ENCODE assay signal across 26 cellular contexts in the genomic region with DNA sequence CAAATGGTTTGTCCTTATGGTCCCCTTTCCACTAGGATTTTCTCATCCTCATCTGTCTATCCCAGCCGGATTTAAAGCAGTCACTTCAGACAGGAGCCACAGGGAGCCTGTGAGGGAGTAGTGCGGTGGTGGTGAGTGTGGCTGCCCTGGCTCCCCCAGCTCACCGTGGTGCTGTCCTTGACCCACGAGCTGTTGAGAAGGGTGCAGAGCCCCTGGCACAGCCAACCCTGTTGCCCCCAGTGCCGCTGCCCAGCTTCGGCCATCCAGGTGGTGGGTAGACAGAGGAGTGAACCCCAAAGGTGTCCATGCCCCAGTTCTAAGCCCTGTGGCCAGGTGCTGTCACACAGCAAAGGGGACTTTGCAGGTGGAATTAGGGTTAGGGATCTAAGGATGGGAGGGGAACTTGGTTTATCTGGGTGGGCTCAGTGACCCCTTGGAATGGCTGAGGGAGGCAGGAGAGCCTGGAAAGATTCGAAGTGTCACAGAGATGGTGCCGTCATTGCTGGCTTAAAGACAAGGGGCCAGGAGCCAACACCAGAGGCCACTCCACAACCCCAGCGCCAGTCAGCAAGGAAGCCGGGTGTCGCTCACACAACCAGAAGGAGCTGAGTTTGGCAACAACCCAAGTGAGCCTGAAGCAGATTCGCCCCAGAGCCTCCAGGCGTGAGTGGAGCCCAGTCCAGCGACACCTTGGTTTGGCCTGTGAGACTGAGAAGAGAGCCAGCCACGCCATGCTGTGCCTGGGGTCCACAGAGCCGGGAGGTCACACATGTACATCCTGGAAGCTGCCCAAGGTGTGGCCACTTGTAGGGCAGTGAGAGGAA.
DNase-seq lines count a peak whose midpoint lies in the region; ATAC-seq and TF ChIP-seq lines count a peak whose summit lies in the region.
"Had no signal": no experiment of that assay in that cellular context is flagged by ENCODE, and none has a peak within 500 bp of the region (broad histone marks: within the 10 kb centered on the region; RNA-seq: fewer than 3 reads in every experiment).

No MANE protein-coding gene starts in this region.

- no peaks in the 10 kb centered on the region for H3K79me2 ChIP-seq in PC-9 (ENCODE audit: low read depth)

- ATAC-seq in Right ventricle myocardium superior (ENCODE audit: poor library complexity) (peak; percentile 55), left lobe of liver (peak; percentile 18)
- ATAC-seq in naive thymus-derived CD4-positive, alpha-beta T cell = no peak
- ATAC-seq: Panc1 had no signal

- H2AFZ ChIP-seq in PC-9 = no peak overlapping the region
- H2AFZ ChIP-seq: neural progenitor cell had no signal

- H3K4me1 Mint-ChIP-seq in chondrocyte (ENCODE audit: low read depth) = no peaks in the 10 kb centered on the region
- peaks cover 0 to 2% (median 0%) of the 10 kb centered on the region in 7 donors for H3K4me1 Mint-ChIP-seq in naive thymus-derived CD4-positive, alpha-beta T cell
- H3K4me1 Mint-ChIP-seq: neural progenitor cell had no signal

- no peak overlapping the region for H3K27ac ChIP-seq in PC-9
- H3K27ac ChIP-seq in naive thymus-derived CD4-positive, alpha-beta T cell (ENCODE audit: low read depth, low read length) = no peak overlapping the region
- H3K27ac ChIP-seq: neural progenitor cell, prostate gland, uterus had no signal

- POLR2A ChIA-PET in PC-9 (lab: Charles Lee; ENCODE audit: unreplicated experiment) = no interaction called here
- POLR2A ChIA-PET in naive thymus-derived CD4-positive, alpha-beta T cell (lab: Charles Lee) = no interaction called here

- H3K27me3 Mint-ChIP-seq in chondrocyte (ENCODE audit: low read depth) = no peaks in the 10 kb centered on the region
- peaks cover 0 to 12% (median 4%) of the 10 kb centered on the region in 5 donors for H3K27me3 Mint-ChIP-seq in naive thymus-derived CD4-positive, alpha-beta T cell
- H3K27me3 Mint-ChIP-seq: dendritic cell treated with granulocyte-macrophage colony-stimulating factor and Interleukin-4, amounts not matched to agents 40 ng/mL and 50 ng/mL, for 4 days had no signal

- H3K4me3 ChIP-seq in PC-9 = no peak overlapping the region
- H3K4me3 ChIP-seq in naive thymus-derived CD4-positive, alpha-beta T cell (ENCODE audit: low read length) = no peak overlapping the region
- H3K4me3 ChIP-seq: HAP-1, MG63, neural progenitor cell, prostate gland, uterus had no signal

- BruUV-seq in PC-9 (replicated peaks; lab: Mats Ljungman, UMichigan) = no TSS peak

- no peak overlapping the region for H3K4me2 ChIP-seq in PC-9
- H3K4me2 ChIP-seq: neural progenitor cell had no signal

- H3K4me3 Mint-ChIP-seq in chondrocyte (ENCODE audit: unreplicated experiment) = no peak overlapping the region
- H3K4me3 Mint-ChIP-seq in naive thymus-derived CD4-positive, alpha-beta T cell = no peak overlapping the region
- H3K4me3 Mint-ChIP-seq: activated naive CD4-positive, alpha-beta T cell treated with anti-CD3 and anti-CD28 coated beads for 36 hours; dendritic cell treated with granulocyte-macrophage colony-stimulating factor and Interleukin-4, amounts not matched to agents 40 ng/mL and 50 ng/mL, for 4 days; neural progenitor cell had no signal

- intact Hi-C loops in Right ventricle myocardium superior (cut with DNase I) = no loop called here
- intact Hi-C loops in cardiac septum (cut with DNase I) = no loop called here
- intact Hi-C loops in PC-9 (cut with micrococcal nuclease; ENCODE audit: unreplicated experiment) = no loop called here
- intact Hi-C loops in naive thymus-derived CD4-positive, alpha-beta T cell (cut with micrococcal nuclease) = no loop called here

- CTCF ChIA-PET in PC-9 (lab: Charles Lee) = no interaction called here
- CTCF ChIA-PET in naive thymus-derived CD4-positive, alpha-beta T cell (lab: Charles Lee) = no interaction called here

- no peaks in the 10 kb centered on the region for H3K9me2 ChIP-seq in PC-9 (ENCODE audit: insufficient read depth)

- no peaks in the 10 kb centered on the region for H3K36me3 Mint-ChIP-seq in chondrocyte (ENCODE audit: low read depth)
- no peaks in the 10 kb centered on the region for H3K36me3 Mint-ChIP-seq in naive thymus-derived CD4-positive, alpha-beta T cell

- H3K4me1 ChIP-seq in PC-9 (replicated peaks; ENCODE audit: insufficient read depth) = no peaks in the 10 kb centered on the region
- H3K4me1 ChIP-seq in naive thymus-derived CD4-positive, alpha-beta T cell (ENCODE audit: control insufficient read depth in 2 of 2, insufficient read depth in 2 of 2, low read length in 2 of 2) = no peaks in the 10 kb centered on the region
- H3K4me1 ChIP-seq: BE2C, HAP-1, neural progenitor cell, prostate gland, uterus had no signal

- DNase-seq in Right ventricle myocardium superior (peak; percentile 67), cardiac septum (ENCODE audit: low spot score) (no peak), chondrocyte (ENCODE audit: low spot score) (peak; percentile 71), left lobe of liver (ENCODE audit: low spot score) (peak; percentile 47), SW480 (ENCODE audit: low spot score) (no peak), GOT3 (lab: John Stamatoyannopoulos, UW) (no peak), PC-9 (no peak)
- DNase-seq in naive thymus-derived CD4-positive, alpha-beta T cell = no peak
- DNase-seq: activated CD4-positive, alpha-beta T cell treated with anti-CD3 and anti-CD28 coated beads for 4 hours; activated naive CD4-positive, alpha-beta T cell treated with anti-CD3 and anti-CD28 coated beads for 36 hours; activated T-cell treated with anti-CD3 and anti-CD28 coated beads, Interleukin-2, amount 50 U/mL, for 48 hours; BE2C; COR-L47; DND-41; mammary epithelial cell; MG63; NCI-H1417 treated with DMSO at 0.1 percent for 48 hours; NCI-H510A treated with DMSO at 0.1 percent for 48 hours; NK-92 treated with Interleukin-12 subunit alpha and Interleukin-12 subunit beta, amount 100 ng/mL, for 24 hours; stimulated activated CD4-positive, alpha-beta T cell treated with anti-CD3 and anti-CD28 coated beads, Interleukin-1b, Interleukin-23, amount 100 ng/mL, for 48 hours; uterus had no signal

- no peak overlapping the region for H3K27ac Mint-ChIP-seq in chondrocyte (ENCODE audit: unreplicated experiment)
- H3K27ac Mint-ChIP-seq in naive thymus-derived CD4-positive, alpha-beta T cell = no peak overlapping the region
- H3K27ac Mint-ChIP-seq: activated naive CD4-positive, alpha-beta T cell treated with anti-CD3 and anti-CD28 coated beads for 36 hours; dendritic cell treated with granulocyte-macrophage colony-stimulating factor and Interleukin-4, amounts not matched to agents 40 ng/mL and 50 ng/mL, for 4 days; neural progenitor cell had no signal

- H3F3A ChIP-seq in PC-9 (ENCODE audit: insufficient read depth, low read depth) = no peaks in the 10 kb centered on the region

- no peaks in the 10 kb centered on the region for H3K9me3 Mint-ChIP-seq in chondrocyte (ENCODE audit: low read depth)
- no peaks in the 10 kb centered on the region for H3K9me3 Mint-ChIP-seq in naive thymus-derived CD4-positive, alpha-beta T cell
- H3K9me3 Mint-ChIP-seq: activated naive CD4-positive, alpha-beta T cell treated with anti-CD3 and anti-CD28 coated beads for 36 hours; dendritic cell treated with granulocyte-macrophage colony-stimulating factor and Interleukin-4, amounts not matched to agents 40 ng/mL and 50 ng/mL, for 4 days; neural progenitor cell had no signal

- TF ChIP-seq CTCF in chondrocyte (IDR thresholded peaks at IDR 0.05) (no peak), PC-9 (conservative IDR thresholded peaks at IDR 0.05) (no peak)

- no peaks in the 10 kb centered on the region for H3K36me3 ChIP-seq in PC-9 (ENCODE audit: low read depth)
- no peaks in the 10 kb centered on the region for H3K36me3 ChIP-seq in naive thymus-derived CD4-positive, alpha-beta T cell (ENCODE audit: control insufficient read depth in 2 of 3, insufficient read depth in 3 of 3, low read length in 3 of 3)
- H3K36me3 ChIP-seq: BE2C, HAP-1, MG63, neural progenitor cell, prostate gland, uterus had no signal

- no peaks in the 10 kb centered on the region for H3K9me3 ChIP-seq in PC-9 (ENCODE audit: insufficient read depth, low read depth)
- H3K9me3 ChIP-seq in naive thymus-derived CD4-positive, alpha-beta T cell (ENCODE audit: control insufficient read depth in 2 of 3, low read length in 3 of 3) = no peaks in the 10 kb centered on the region
- H3K9me3 ChIP-seq: BE2C, HAP-1, MG63, prostate gland, uterus had no signal

- H4K20me1 ChIP-seq in PC-9 (ENCODE audit: insufficient read depth) = no peaks in the 10 kb centered on the region

- H3K27me3 ChIP-seq in PC-9 (ENCODE audit: insufficient read depth, low read depth) = peaks cover 67% of the 10 kb centered on the region
- H3K27me3 ChIP-seq in naive thymus-derived CD4-positive, alpha-beta T cell (ENCODE audit: control insufficient read depth in 2 of 2, insufficient read depth in 2 of 2, low read length in 2 of 2) = no peaks in the 10 kb centered on the region
- H3K27me3 ChIP-seq: BE2C, MG63, neural progenitor cell, uterus had no signal

Comparison
In these comparisons a context has a peak if more than half of its experiments do, and no peak if none do; other contexts are left out.
1. DNase-seq: peak in Right ventricle myocardium superior (single experiment), chondrocyte (single experiment) and left lobe of liver (single experiment); none in cardiac septum (single experiment), SW480 (single experiment), GOT3 (single experiment), PC-9 (0 of 2) and naive thymus-derived CD4-positive, alpha-beta T cell (0 of 9).